Comparison of ENCODE assay signal across 1 cellular context in genomic region chr13:63044617-63045016, GRCh38.
TF ChIP-seq lines count a peak whose summit lies in the region.

No MANE protein-coding gene starts in this region.

TF ChIP-seq in SK-N-SH, 30 proteins besides CTCF, POLR2A, EP300 and RAD21 (continued from another document):
- TF ChIP-seq USF2 (IDR thresholded peaks at IDR 0.05; ENCODE audit: borderline replicate concordance, low read depth, low read length) (no peak), NFIC (IDR thresholded peaks at IDR 0.05; ENCODE audit: borderline replicate concordance) (no peak), REST (IDR thresholded peaks at IDR 0.05; ENCODE audit: low read depth, low read length) (no peak), GATA2 (CRISPR knock-in tag; IDR thresholded peaks at IDR 0.05) (no peak), MXI1 (IDR thresholded peaks at IDR 0.05; ENCODE audit: low read depth, low read length) (no peak), ELF1 (IDR thresholded peaks at IDR 0.05) (no peak), MAX (IDR thresholded peaks at IDR 0.05; ENCODE audit: low read depth) (no peak), SMC3 (IDR thresholded peaks at IDR 0.05; ENCODE audit: low read depth, low read length) (no peak), TEAD4 (IDR thresholded peaks at IDR 0.05; ENCODE audit: borderline replicate concordance, insufficient read depth) (no peak), YY1 (IDR thresholded peaks at IDR 0.05; ENCODE audit: low read depth) (no peak), FOXJ3 (CRISPR knock-in tag; IDR thresholded peaks at IDR 0.05) (no peak), IRF3 (IDR thresholded peaks at IDR 0.05; ENCODE audit: low read depth, low read length) (no peak)
